In the genomic region with DNA sequence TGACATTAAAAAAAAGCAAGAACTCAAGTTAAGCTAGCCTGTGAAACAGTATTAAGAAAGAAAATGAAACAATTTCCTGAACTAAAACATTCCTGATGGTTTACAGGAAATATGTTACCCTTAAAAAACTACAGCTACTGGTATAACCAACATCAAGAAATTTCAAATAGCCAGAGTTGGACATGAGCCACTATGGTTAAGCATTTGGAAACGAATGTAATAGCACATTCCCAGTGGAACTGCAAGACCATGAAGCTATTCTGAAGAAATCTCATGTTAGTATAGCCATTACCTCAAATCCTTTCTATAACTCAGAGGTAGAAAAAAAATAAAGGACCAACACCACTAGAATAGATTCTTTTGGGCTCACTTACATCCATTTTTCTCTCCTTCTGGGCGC, we compare ENCODE assay signal across 17 cellular contexts. TPM values are rescaled to one million over a fixed set of nuclear protein-coding genes. Genes with fewer than 3 reads are reported as not detected.
"Had no signal": no experiment of that assay in that cellular context is flagged by ENCODE, and none has a peak within 500 bp of the region (broad histone marks: within the 10 kb centered on the region; RNA-seq: fewer than 3 reads in every experiment).

No MANE protein-coding gene starts in this region.

- DNase-seq: activated B cell treated with CpG ODN at 0.5 μM for 24 hours; activated naive CD4-positive, alpha-beta T cell treated with anti-CD3 and anti-CD28 coated beads, Interleukin-2, amount 50 U/mL, for 16 hours; amygdala; effector CD8-positive, alpha-beta T cell; foreskin fibroblast; glutamatergic neuron; left colon; psoas muscle; sigmoid colon; stimulated activated CD4-positive, alpha-beta T cell treated with anti-CD3 and anti-CD28 coated beads, Interleukin-15, amount 100 ng/mL, for 24 hours; stimulated activated CD4-positive, alpha-beta T cell treated with anti-CD3 and anti-CD28 coated beads, Interleukin-4, amount 100 ng/mL, for 24 hours; T-helper 17 cell; testis had no signal

- H3K27ac ChIP-seq: coronary artery, psoas muscle, sigmoid colon, testis had no signal

- H3K27me3 ChIP-seq: sigmoid colon, testis had no signal

- H3K36me3 ChIP-seq: sigmoid colon had no signal

- H3K9me3 ChIP-seq: psoas muscle, sigmoid colon, testis had no signal

- H3K4me3 ChIP-seq: coronary artery, psoas muscle, sigmoid colon, testis had no signal

- H3K4me1 ChIP-seq: psoas muscle, sigmoid colon, testis had no signal

RNA-seq across cellular contexts. Expression of a gene that starts 30.2 kb away (rescaled TPM):
- total RNA-seq: activated B cell treated with CpG ODN at 0.5 μM for 24 hours; lung microvascular endothelial cell; natural killer cell treated with Interleukin-12 subunit alpha and Interleukin-12 subunit beta and Interleukin-15 and Interleukin-18, amount 100 ng/mL, for 72 hours; osteoblast; psoas muscle had no signal
